Comparison of ENCODE assay signal across 8 cellular contexts in the genomic region with DNA sequence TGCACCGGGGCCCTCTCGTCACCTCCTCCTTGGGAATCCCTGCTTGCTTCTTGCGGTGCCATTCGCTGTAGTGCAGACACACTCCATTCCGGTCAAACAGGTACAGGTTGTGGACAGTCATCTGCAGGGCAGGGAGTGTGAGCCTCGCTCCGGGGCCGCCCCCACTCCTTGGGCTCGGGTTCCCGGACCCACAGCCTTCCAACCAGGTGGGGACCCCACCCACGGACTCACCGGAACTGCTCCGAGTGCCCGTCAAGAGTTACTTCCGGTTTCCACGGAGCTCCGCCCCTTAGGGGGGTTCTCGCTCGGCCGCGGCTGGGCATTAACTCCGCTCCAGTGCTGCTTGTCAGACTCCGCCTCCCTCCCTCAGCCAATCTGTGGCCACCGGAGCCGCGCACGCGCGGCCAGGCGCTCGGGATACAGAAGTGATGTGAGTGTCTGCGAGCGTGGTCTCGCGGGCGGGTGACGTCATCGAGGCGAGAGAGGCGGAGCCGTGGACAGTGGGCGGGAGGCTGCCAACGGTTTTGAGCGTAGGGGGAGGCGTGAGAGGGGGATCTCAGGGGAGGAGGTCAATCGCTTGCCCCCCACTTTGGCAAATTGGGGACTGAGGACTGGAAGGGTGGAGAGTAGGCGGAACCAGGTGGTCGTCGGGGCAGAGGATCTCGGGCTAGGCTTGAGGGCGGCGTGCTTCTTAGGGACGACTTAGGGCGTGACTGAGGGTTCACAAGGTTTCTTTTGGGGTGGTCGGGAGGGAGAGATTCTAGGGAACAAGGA. TPM values are rescaled to one million over a fixed set of nuclear protein-coding genes. Genes with fewer than 3 reads are reported as not detected.
DNase-seq lines count a peak whose midpoint lies in the region; ATAC-seq, FAIRE-seq and TF ChIP-seq lines count a peak whose summit lies in the region.

A gene with protein sequence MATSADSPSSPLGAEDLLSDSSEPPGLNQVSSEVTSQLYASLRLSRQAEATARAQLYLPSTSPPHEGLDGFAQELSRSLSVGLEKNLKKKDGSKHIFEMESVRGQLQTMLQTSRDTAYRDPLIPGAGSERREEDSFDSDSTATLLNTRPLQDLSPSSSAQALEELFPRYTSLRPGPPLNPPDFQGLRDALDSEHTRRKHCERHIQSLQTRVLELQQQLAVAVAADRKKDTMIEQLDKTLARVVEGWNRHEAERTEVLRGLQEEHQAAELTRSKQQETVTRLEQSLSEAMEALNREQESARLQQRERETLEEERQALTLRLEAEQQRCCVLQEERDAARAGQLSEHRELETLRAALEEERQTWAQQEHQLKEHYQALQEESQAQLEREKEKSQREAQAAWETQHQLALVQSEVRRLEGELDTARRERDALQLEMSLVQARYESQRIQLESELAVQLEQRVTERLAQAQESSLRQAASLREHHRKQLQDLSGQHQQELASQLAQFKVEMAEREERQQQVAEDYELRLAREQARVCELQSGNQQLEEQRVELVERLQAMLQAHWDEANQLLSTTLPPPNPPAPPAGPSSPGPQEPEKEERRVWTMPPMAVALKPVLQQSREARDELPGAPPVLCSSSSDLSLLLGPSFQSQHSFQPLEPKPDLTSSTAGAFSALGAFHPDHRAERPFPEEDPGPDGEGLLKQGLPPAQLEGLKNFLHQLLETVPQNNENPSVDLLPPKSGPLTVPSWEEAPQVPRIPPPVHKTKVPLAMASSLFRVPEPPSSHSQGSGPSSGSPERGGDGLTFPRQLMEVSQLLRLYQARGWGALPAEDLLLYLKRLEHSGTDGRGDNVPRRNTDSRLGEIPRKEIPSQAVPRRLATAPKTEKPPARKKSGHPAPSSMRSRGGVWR (plus strand): TSS at position 498 of the 774 bp plus-strand sequence. CDS start 874 bp downstream, outside the sequence.
A gene with protein sequence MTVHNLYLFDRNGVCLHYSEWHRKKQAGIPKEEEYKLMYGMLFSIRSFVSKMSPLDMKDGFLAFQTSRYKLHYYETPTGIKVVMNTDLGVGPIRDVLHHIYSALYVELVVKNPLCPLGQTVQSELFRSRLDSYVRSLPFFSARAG (minus strand): TSS at position 238 of the 774 bp plus-strand sequence. CDS start 117 bp downstream, at position 121.

- peaks cover 59% of the 10 kb centered on the region for H3K4me1 Mint-ChIP-seq in dendritic cell treated with granulocyte-macrophage colony-stimulating factor and Interleukin-4, amounts not matched to agents 40 ng/mL and 50 ng/mL, for 4 days (ENCODE audit: low read depth)

- peaks cover 26% of the 10 kb centered on the region for H3K4me1 ChIP-seq in HepG2 (ENCODE audit: insufficient read depth, low read length)

- FAIRE-seq in HepG2 (lab: Jason Lieb, UNC), result peak; percentile 92

- CTCF ChIA-PET in HepG2 (lab: Yijun Ruan, JAX; ENCODE audit: low intra/inter-chr PET ratio, low total read pairs), result no interaction called here

- POLR2A ChIA-PET in HepG2 (lab: Yijun Ruan, JAX), result interaction anchor here (0.6 to 3.6 kb wide), 12 partner anchors 8 to 125 kb away, joined by 3 to 27 read pairs (median 4); a partner anchor contains a TSS

- DNase-seq in NCI-H774 (lab: John Stamatoyannopoulos, UW), result peak; percentile 89
- peak; percentile 99 for DNase-seq in activated CD4-positive, alpha-beta T cell treated with anti-CD3 and anti-CD28 coated beads, Interleukin-2, amount 50 U/mL, for 4 hours
- peak; percentile 97 for DNase-seq in HepG2 (ENCODE audit: low spot score)
- peak; percentile 99 for DNase-seq in stimulated activated CD4-positive, alpha-beta T cell treated with anti-CD3 and anti-CD28 coated beads, Interleukin-4, amount 100 ng/mL, for 1 hour

- peaks cover 14% of the 10 kb centered on the region for H3K79me2 ChIP-seq in HepG2 (ENCODE audit: insufficient read depth, low read length)

- H2AFZ ChIP-seq in HepG2 (ENCODE audit: low read length), result peak within 1 kb of the TSS; percentile 45

- in situ Hi-C loops in HepG2 (cut with HindIII; ENCODE audit: extremely low pct_ligation_motif_present, low pct_unique_long_range_greater_than_20kb), result no loop called here

- WGBS in HepG2 (ENCODE audit: low lambda C conversion rate), result 2% methylated on average over 11 of the region's 55 CpGs

- no peaks in the 10 kb centered on the region for H3K9me3 ChIP-seq in HepG2 (ENCODE audit: low read length)

- no TSS peak for BruUV-seq in HepG2 (replicated peaks; lab: Mats Ljungman, UMichigan)

- peak within 1 kb of the TSS; percentile 97 for H3K4me2 ChIP-seq in HepG2 (ENCODE audit: low read depth, low read length)

- ATAC-seq in GM19395 (IDR thresholded peaks at IDR 0.05; ENCODE audit: unreplicated experiment) (peak; percentile 88), HG03565 (IDR thresholded peaks at IDR 0.05; ENCODE audit: unreplicated experiment) (peak; percentile 97), HepG2 (peak; percentile 94)

- TF ChIP-seq RAD21 in HepG2 (CRISPR knock-in tag; IDR thresholded peaks at IDR 0.05), result 0 out of 2 replicates have a peak, but pooled peaks have one; percentile 7

- H3K27ac Mint-ChIP-seq in dendritic cell treated with granulocyte-macrophage colony-stimulating factor and Interleukin-4, amounts not matched to agents 40 ng/mL and 50 ng/mL, for 4 days, result peak within 1 kb of the TSS; percentile 91

- H3K4me3 ChIP-seq in HepG2 (replicated peaks in 1 of 3; ENCODE audit: insufficient read depth in 1 of 3, low read depth in 2 of 3, low read length in 3 of 3), result peak within 1 kb of the TSS; percentile 80 to 93 (median 85)

- H3K36me3 Mint-ChIP-seq in dendritic cell treated with granulocyte-macrophage colony-stimulating factor and Interleukin-4, amounts not matched to agents 40 ng/mL and 50 ng/mL, for 4 days (ENCODE audit: low read depth), result peaks cover 72% of the 10 kb centered on the region

- TF ChIP-seq CTCF in C4-2B (conservative IDR thresholded peaks at IDR 0.05) (no peak), HepG2 (CRISPR knock-in tag; IDR thresholded peaks at IDR 0.05) (no peak)

- no peaks in the 10 kb centered on the region for H3K27me3 Mint-ChIP-seq in dendritic cell treated with granulocyte-macrophage colony-stimulating factor and Interleukin-4, amounts not matched to agents 40 ng/mL and 50 ng/mL, for 4 days

- H3K27me3 ChIP-seq in HepG2 (ENCODE audit: control insufficient read depth in 1 of 2, insufficient read depth in 2 of 2, low read length in 2 of 2), result no peaks in the 10 kb centered on the region; a peak in 1 of 5 replicates

- H3K36me3 ChIP-seq in HepG2 (replicated peaks in 1 of 2; ENCODE audit: control insufficient read depth in 1 of 2, insufficient read depth in 2 of 2, low read length in 2 of 2), result peaks cover 4 to 15% of the 10 kb centered on the region in 2 experiments; a peak in 4 of 5 replicates

- H3K4me3 Mint-ChIP-seq in dendritic cell treated with granulocyte-macrophage colony-stimulating factor and Interleukin-4, amounts not matched to agents 40 ng/mL and 50 ng/mL, for 4 days, result peak within 1 kb of the TSS; percentile 91

- intact Hi-C loops in dendritic cell treated with granulocyte-macrophage colony-stimulating factor and Interleukin-4, amounts not matched to agents 40 ng/mL and 50 ng/mL, for 4 days (cut with micrococcal nuclease), result loop anchor here (5.0 kb wide), 1 partner anchor 45 kb away; a partner anchor contains a TSS
- intact Hi-C loops in HepG2 (cut with micrococcal nuclease; ENCODE audit: unreplicated experiment), result loop anchor here (5.0 kb wide), 1 partner anchor 55 kb away; no protein-coding TSS in a partner anchor

- TF ChIP-seq EP300 in HepG2 (IDR thresholded peaks at IDR 0.05; ENCODE audit: low read depth in 2 of 2, low read length in 2 of 2), result 0 out of 4 replicates have a peak, but pooled peaks of 1 of the 2 experiments have one; percentile 24
- no peak for TF ChIP-seq EP300 in HepG2 (CRISPR knock-in tag; IDR thresholded peaks at IDR 0.05; ENCODE audit: borderline replicate concordance)

- TF ChIP-seq POLR2A in HepG2 (IDR thresholded peaks at IDR 0.05; ENCODE audit: insufficient read depth in 1 of 2, low read depth in 2 of 2, low read length in 2 of 2), result peak; percentile 50 to 76

- H3K9me3 Mint-ChIP-seq in dendritic cell treated with granulocyte-macrophage colony-stimulating factor and Interleukin-4, amounts not matched to agents 40 ng/mL and 50 ng/mL, for 4 days, result no peaks in the 10 kb centered on the region

- H3K9ac ChIP-seq in HepG2 (ENCODE audit: insufficient read depth, low read depth, low read length), result peak within 1 kb of the TSS; percentile 93

- no peaks in the 10 kb centered on the region for H4K20me1 ChIP-seq in HepG2 (ENCODE audit: insufficient read depth, low read length)

- H3K27ac ChIP-seq in C4-2B (peak within 1 kb of the TSS; percentile 86), HepG2 (ENCODE audit: extremely low read length, insufficient read depth, low read length) (peak within 1 kb of the TSS; percentile 67)

RNA-seq across cellular contexts. Expression of the first gene that starts in this region (rescaled TPM):
- 13.3 and 24.1 TPM in 2 replicates for total RNA-seq in HepG2 (2016; rRNA removed; fragmentation: Illumina TruSeq; extraction: Trizol)
- 8.1 and 9.3 TPM in 2 replicates for total RNA-seq in HepG2 (2016; cell fraction: cytosol; rRNA removed; fragmentation: Illumina TruSeq; extraction: Trizol; ENCODE audit: low read depth)
- 11.9 and 23.0 TPM in 2 replicates for total RNA-seq in HepG2 (2016; cell fraction: insoluble cytoplasmic fraction; rRNA removed; fragmentation: Illumina TruSeq; extraction: Trizol)
- 10.1 and 11.2 TPM in 2 replicates for total RNA-seq in HepG2 (2016; cell fraction: membrane; rRNA removed; fragmentation: Illumina TruSeq; extraction: Trizol)
- 23.2 and 26.4 TPM in 2 replicates for total RNA-seq in HepG2 (2016; cell fraction: nucleus; rRNA removed; fragmentation: Illumina TruSeq; extraction: Trizol)
- polyA plus RNA-seq in HepG2 (2011; rRNA removed), result 21.2 and 24.3 TPM in 2 replicates
- polyA plus RNA-seq in HepG2 (2011; cell fraction: cytosol; rRNA removed), result 10.6 and 11.9 TPM in 2 replicates
- 64.8 and 74.8 TPM in 2 replicates for polyA plus RNA-seq in HepG2 (2011; cell fraction: nucleus; rRNA removed)
- 14.3 and 16.3 TPM in 2 replicates for polyA plus RNA-seq in HepG2 (2012)
- 3.0 and 3.9 TPM in 2 replicates for polyA plus RNA-seq in HepG2 (2016; cell fraction: cytosol; fragmentation: Illumina TruSeq; extraction: Trizol; ENCODE audit: low read depth)
- 12.3 and 14.2 TPM in 2 replicates for polyA plus RNA-seq in HepG2 (2016; cell fraction: insoluble cytoplasmic fraction; fragmentation: Illumina TruSeq; extraction: Trizol; ENCODE audit: low read depth)
- 8.2 and 9.5 TPM in 2 replicates for polyA plus RNA-seq in HepG2 (2016; cell fraction: membrane; fragmentation: Illumina TruSeq; extraction: Trizol; ENCODE audit: low read depth)
- polyA plus RNA-seq in HepG2 (2016; cell fraction: nucleus; fragmentation: Illumina TruSeq; extraction: Trizol; ENCODE audit: insufficient read depth, low read depth), result 68.1 and 69.5 TPM in 2 replicates
- 18.0 and 57.0 TPM in 2 replicates for polyA minus RNA-seq in HepG2 (2011; rRNA and poly(A)+ RNA removed; ENCODE audit: low replicate concordance)
- 5.4 and 5.7 TPM in 2 replicates for polyA minus RNA-seq in HepG2 (2011; cell fraction: cytosol; rRNA and poly(A)+ RNA removed)
- polyA minus RNA-seq in HepG2 (2011; cell fraction: nucleus; rRNA and poly(A)+ RNA removed), result 26.5 and 33.7 TPM in 2 replicates

RNA-seq across cellular contexts. Expression of the second gene that starts in this region (rescaled TPM):
- total RNA-seq in HepG2 (2016; rRNA removed; fragmentation: Illumina TruSeq; extraction: Trizol), result 28.1 and 36.9 TPM in 2 replicates
- total RNA-seq in HepG2 (2016; cell fraction: cytosol; rRNA removed; fragmentation: Illumina TruSeq; extraction: Trizol; ENCODE audit: low read depth), result 18.6 and 30.6 TPM in 2 replicates
- 26.6 and 30.5 TPM in 2 replicates for total RNA-seq in HepG2 (2016; cell fraction: insoluble cytoplasmic fraction; rRNA removed; fragmentation: Illumina TruSeq; extraction: Trizol)
- 27.2 and 41.0 TPM in 2 replicates for total RNA-seq in HepG2 (2016; cell fraction: membrane; rRNA removed; fragmentation: Illumina TruSeq; extraction: Trizol)
- 16.5 and 21.7 TPM in 2 replicates for total RNA-seq in HepG2 (2016; cell fraction: nucleus; rRNA removed; fragmentation: Illumina TruSeq; extraction: Trizol)
- polyA plus RNA-seq in HepG2 (2011; rRNA removed), result 44.9 and 46.7 TPM in 2 replicates
- polyA plus RNA-seq in HepG2 (2011; cell fraction: cytosol; rRNA removed), result 117 and 121 TPM in 2 replicates
- 33.8 and 41.2 TPM in 2 replicates for polyA plus RNA-seq in HepG2 (2011; cell fraction: nucleus; rRNA removed)
- polyA plus RNA-seq in HepG2 (2012), result 82.0 and 92.0 TPM in 2 replicates
- 119 and 155 TPM in 2 replicates for polyA plus RNA-seq in HepG2 (2016; cell fraction: cytosol; fragmentation: Illumina TruSeq; extraction: Trizol; ENCODE audit: low read depth)
- 128 and 160 TPM in 2 replicates for polyA plus RNA-seq in HepG2 (2016; cell fraction: insoluble cytoplasmic fraction; fragmentation: Illumina TruSeq; extraction: Trizol; ENCODE audit: low read depth)
- 121 and 142 TPM in 2 replicates for polyA plus RNA-seq in HepG2 (2016; cell fraction: membrane; fragmentation: Illumina TruSeq; extraction: Trizol; ENCODE audit: low read depth)
- 73.6 and 93.7 TPM in 2 replicates for polyA plus RNA-seq in HepG2 (2016; cell fraction: nucleus; fragmentation: Illumina TruSeq; extraction: Trizol; ENCODE audit: insufficient read depth, low read depth)
- polyA minus RNA-seq in HepG2 (2011; rRNA and poly(A)+ RNA removed; ENCODE audit: low replicate concordance), result 54.8 and 75.7 TPM in 2 replicates
- polyA minus RNA-seq in HepG2 (2011; cell fraction: cytosol; rRNA and poly(A)+ RNA removed), result 33.8 and 43.0 TPM in 2 replicates
- polyA minus RNA-seq in HepG2 (2011; cell fraction: nucleus; rRNA and poly(A)+ RNA removed), result 13.0 and 16.9 TPM in 2 replicates

Comparison
In these comparisons a context has a peak if more than half of its experiments do, and no peak if none do; other contexts are left out.
1. Peak in every context shown above with its lines: DNase-seq, ATAC-seq, H3K4me3 ChIP-seq and H3K27ac ChIP-seq.